Comparison of ENCODE assay signal across 30 cellular contexts in genomic region chr2:7194950-7195349, GRCh38.
"Had no signal": no experiment of that assay in that cellular context is flagged by ENCODE, and none has a peak within 500 bp of the region (broad histone marks: within the 10 kb centered on the region; RNA-seq: fewer than 3 reads in every experiment).

No MANE protein-coding gene starts in this region.

- H3K36me3 Mint-ChIP-seq: natural killer cell; stimulated activated effector memory CD8-positive, alpha-beta T cell treated with anti-CD3 and anti-CD28 coated beads, Interleukin-12 subunit alpha, Interleukin-12 subunit beta, amount 100 ng/mL, for 72 hours; stimulated activated naive B cell treated with anti-CD40 and anti-IgM and Interleukin-4, amounts not matched to agents 10 μg/mL and 1 μg/mL and 100 μg/mL, for 72 hours had no signal

- DNase-seq: naive thymus-derived CD4-positive, alpha-beta T cell; natural killer cell; occipital lobe; ovary; posterior cingulate gyrus; psoas muscle; right cardiac atrium; right lobe of liver; sigmoid colon; small intestine; stimulated activated CD4-positive, alpha-beta T cell treated with anti-CD3 and anti-CD28 coated beads, Interleukin-15, amount 100 ng/mL, for 24 hours; stimulated activated CD4-positive, alpha-beta T cell treated with anti-CD3 and anti-CD28 coated beads, Interleukin-2, amount 100 ng/mL, for 24 hours; stimulated activated CD4-positive, alpha-beta T cell treated with anti-CD3 and anti-CD28 coated beads, Interleukin-2, amount 100 ng/mL, for 48 hours; stimulated activated CD4-positive, alpha-beta T cell treated with anti-CD3 and anti-CD28 coated beads, Interleukin-4, amount 100 ng/mL, for 24 hours; stimulated activated naive B cell treated with anti-CD40 and anti-IgM and Interleukin-4, amounts not matched to agents 10 μg/mL and 1 μg/mL and 100 μg/mL, for 72 hours; stimulated activated naive CD4-positive, alpha-beta T cell treated with Interleukin-2 at 50 U/mL for 16 hours; stomach; thyroid gland; trophoblast cell; upper lobe of left lung had no signal

- FAIRE-seq: small intestine, urothelium cell line had no signal

- H3K27me3 ChIP-seq: ovary, right lobe of liver, sigmoid colon, stomach, thyroid gland, tibial nerve, upper lobe of left lung, vagina had no signal

- H3K9me3 ChIP-seq: ovary, psoas muscle, right lobe of liver, sigmoid colon, stomach, thoracic aorta, thyroid gland, tibial nerve, upper lobe of left lung, vagina had no signal

- H3K9me3 Mint-ChIP-seq: nephron; stimulated activated effector memory CD8-positive, alpha-beta T cell treated with anti-CD3 and anti-CD28 coated beads, Interleukin-12 subunit alpha, Interleukin-12 subunit beta, amount 100 ng/mL, for 72 hours; stimulated activated naive CD8-positive, alpha-beta T cell treated with anti-CD3 and anti-CD28 coated beads, Interleukin-15, Interleukin-2, amounts not matched to agents 100 ng/mL and 50 ng/mL, for 24 hours had no signal

- H3K36me3 ChIP-seq: ovary, right lobe of liver, sigmoid colon, stomach, thoracic aorta, thyroid gland, tibial nerve, upper lobe of left lung, vagina had no signal

- H3K79me2 ChIP-seq: parathyroid adenoma had no signal

- ATAC-seq: naive thymus-derived CD4-positive, alpha-beta T cell; natural killer cell; psoas muscle; right cardiac atrium; right lobe of liver; stimulated activated effector memory CD8-positive, alpha-beta T cell treated with anti-CD3 and anti-CD28 coated beads, Interleukin-12 subunit alpha, Interleukin-12 subunit beta, amount 100 ng/mL, for 72 hours; stimulated activated naive B cell treated with anti-CD40 and anti-IgM and Interleukin-4, amounts not matched to agents 10 μg/mL and 1 μg/mL and 100 μg/mL, for 72 hours had no signal

- H2AFZ ChIP-seq: parathyroid adenoma had no signal

- H3K4me3 ChIP-seq: ovary, psoas muscle, right lobe of liver, sigmoid colon, stomach, thoracic aorta, thyroid gland, tibial nerve, upper lobe of left lung, vagina had no signal

- H3K27ac Mint-ChIP-seq: naive thymus-derived CD4-positive, alpha-beta T cell; natural killer cell; nephron; progenitor cell of endocrine pancreas; stimulated activated effector memory CD8-positive, alpha-beta T cell treated with anti-CD3 and anti-CD28 coated beads, Interleukin-12 subunit alpha, Interleukin-12 subunit beta, amount 100 ng/mL, for 72 hours; stimulated activated naive B cell treated with anti-CD40 and anti-IgM and Interleukin-4, amounts not matched to agents 10 μg/mL and 1 μg/mL and 100 μg/mL, for 72 hours; stimulated activated naive CD8-positive, alpha-beta T cell treated with anti-CD3 and anti-CD28 coated beads, Interleukin-15, Interleukin-2, amounts not matched to agents 100 ng/mL and 50 ng/mL, for 24 hours had no signal

- H3K4me3 Mint-ChIP-seq: naive thymus-derived CD4-positive, alpha-beta T cell; natural killer cell; nephron; neural crest cell; stimulated activated effector memory CD8-positive, alpha-beta T cell treated with anti-CD3 and anti-CD28 coated beads, Interleukin-12 subunit alpha, Interleukin-12 subunit beta, amount 100 ng/mL, for 72 hours; stimulated activated naive B cell treated with anti-CD40 and anti-IgM and Interleukin-4, amounts not matched to agents 10 μg/mL and 1 μg/mL and 100 μg/mL, for 72 hours; stimulated activated naive CD8-positive, alpha-beta T cell treated with anti-CD3 and anti-CD28 coated beads, Interleukin-15, Interleukin-2, amounts not matched to agents 100 ng/mL and 50 ng/mL, for 24 hours had no signal

- H3K4me1 Mint-ChIP-seq: naive thymus-derived CD4-positive, alpha-beta T cell; natural killer cell; stimulated activated effector memory CD8-positive, alpha-beta T cell treated with anti-CD3 and anti-CD28 coated beads, Interleukin-12 subunit alpha, Interleukin-12 subunit beta, amount 100 ng/mL, for 72 hours had no signal

- H3K4me1 ChIP-seq: parathyroid adenoma, psoas muscle, right lobe of liver, sigmoid colon, stomach, thyroid gland, tibial nerve, upper lobe of left lung, vagina had no signal

- H3K27me3 Mint-ChIP-seq: progenitor cell of endocrine pancreas; stimulated activated naive CD8-positive, alpha-beta T cell treated with anti-CD3 and anti-CD28 coated beads, Interleukin-15, Interleukin-2, amounts not matched to agents 100 ng/mL and 50 ng/mL, for 24 hours had no signal

- H3K9ac ChIP-seq: parathyroid adenoma had no signal

- H3K27ac ChIP-seq: ovary, parathyroid adenoma, psoas muscle, right lobe of liver, sigmoid colon, stomach, thoracic aorta, thyroid gland, tibial nerve, upper lobe of left lung, vagina had no signal
